Comparison of ENCODE assay signal across 28 cellular contexts in the genomic region with DNA sequence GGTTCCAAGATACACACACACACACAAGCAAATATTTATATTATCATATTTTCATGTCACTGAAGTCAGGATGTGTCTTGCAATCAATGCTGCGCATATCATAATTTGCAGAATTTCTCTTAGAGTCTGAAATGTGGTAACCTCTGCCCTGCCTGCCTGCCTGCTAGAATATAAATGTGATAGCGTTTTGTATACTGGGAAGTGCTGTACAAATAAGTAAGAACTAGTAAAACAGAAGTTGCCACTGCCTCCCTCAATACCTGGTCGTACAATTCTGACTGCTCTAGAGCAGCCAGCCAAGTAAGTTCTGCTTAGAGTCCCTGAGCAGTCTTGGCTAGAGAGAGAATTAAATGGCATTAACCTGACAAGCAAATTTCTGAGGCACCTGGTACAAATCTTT.
"Had no signal": no experiment of that assay in that cellular context is flagged by ENCODE, and none has a peak within 500 bp of the region (broad histone marks: within the 10 kb centered on the region; RNA-seq: fewer than 3 reads in every experiment).

No MANE protein-coding gene starts in this region.

- H3K27ac ChIP-seq: heart right ventricle, lower lobe of right lung, neutrophil, pancreas, right lobe of liver, testis, tibial artery, upper lobe of left lung had no signal

- H3K36me3 ChIP-seq: heart right ventricle, lower lobe of right lung, neutrophil, pancreas, right lobe of liver, tibial artery, upper lobe of left lung had no signal

- FAIRE-seq: pancreas, small intestine, urothelium cell line had no signal

- H3K9me3 ChIP-seq: mucosa of descending colon, neutrophil, pancreas, right lobe of liver, testis, upper lobe of left lung had no signal

- H3K4me3 ChIP-seq: heart right ventricle, lower lobe of right lung, mucosa of descending colon, pancreas, right lobe of liver, testis, tibial artery, upper lobe of left lung had no signal

- H3K4me1 ChIP-seq: heart right ventricle, lower lobe of right lung, pancreas, right lobe of liver, testis, tibial artery, upper lobe of left lung had no signal

- H3K27me3 ChIP-seq: neutrophil, right lobe of liver, testis, tibial artery, upper lobe of left lung had no signal

- DNase-seq: cerebellar nuclear complex; cortex of kidney; effector memory CD8-positive, alpha-beta T cell; foreskin melanocyte; glutamatergic neuron; heart right ventricle; hypothalamus; immature natural killer cell; left ventricle myocardium superior; lower lobe of right lung; mucosa of descending colon; naive B cell; pancreas; right lobe of liver; stimulated activated CD4-positive, alpha-beta T cell treated with anti-CD3 and anti-CD28 coated beads, Interleukin-12 subunit alpha, Interleukin-12 subunit beta, amount 100 ng/mL, for 4 hours; stimulated activated CD4-positive, alpha-beta T cell treated with anti-CD3 and anti-CD28 coated beads, Interleukin-1b, Interleukin-23, amount 100 ng/mL, for 48 hours; stimulated activated CD4-positive, alpha-beta T cell treated with anti-CD3 and anti-CD28 coated beads, Interleukin-4, amount 100 ng/mL, for 1 hour; stimulated activated CD8-positive, alpha-beta memory T cell treated with anti-CD3 and anti-CD28 coated beads, Interleukin-4, amount 100 ng/mL, for 48 hours; stimulated activated naive CD4-positive, alpha-beta T cell; stimulated activated naive CD8-positive, alpha-beta T cell treated with anti-CD3 and anti-CD28 coated beads, Interleukin-15, amount 100 ng/mL, for 72 hours; testis; tibial artery; upper lobe of left lung had no signal

- ATAC-seq: effector memory CD8-positive, alpha-beta T cell; esophagus mucosa; heart right ventricle; left ventricle myocardium superior; lower lobe of right lung; mucosa of descending colon; natural killer cell treated with Interleukin-12 subunit alpha and Interleukin-12 subunit beta and Interleukin-15 and Interleukin-18, amount 100 ng/mL, for 72 hours; pancreas; right lobe of liver; stimulated activated naive CD8-positive, alpha-beta T cell treated with anti-CD3 and anti-CD28 coated beads, Interleukin-15, amount 100 ng/mL, for 72 hours had no signal
